In the genomic region with DNA sequence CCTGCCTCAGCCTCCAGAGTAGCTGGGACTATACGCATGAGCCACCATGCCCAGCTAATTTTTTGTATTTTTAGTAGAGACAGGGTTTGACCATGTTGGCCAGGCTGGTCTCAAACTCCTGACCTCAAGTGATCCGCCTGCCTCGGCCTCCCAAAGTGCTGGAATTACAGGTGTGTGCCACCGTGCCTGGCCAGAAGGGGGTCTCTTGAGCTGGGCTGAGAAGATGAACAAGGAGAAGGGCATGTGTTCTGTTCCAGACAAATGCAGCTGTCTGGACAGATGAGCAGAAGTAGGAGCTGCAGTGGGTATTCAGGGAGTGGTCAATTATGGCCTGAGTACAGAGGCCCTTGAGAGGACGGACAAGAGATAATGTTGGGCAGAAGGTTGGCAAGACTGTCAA, we compare ENCODE assay signal across 13 cellular contexts. TPM values are rescaled to one million over a fixed set of nuclear protein-coding genes. Genes with fewer than 3 reads are reported as not detected.
A peak's percentile ranks its signal among the peaks of the same experiment; 100 is the strongest.
DNase-seq lines count a peak whose midpoint lies in the region; ATAC-seq, FAIRE-seq and TF ChIP-seq lines count a peak whose summit lies in the region.
"Not testable (repeated sequence)": the region's sequence is repeated elsewhere in the genome, so short reads cannot be mapped to it uniquely, and the experiment has no call there.
"Had no signal": no experiment of that assay in that cellular context is flagged by ENCODE, and none has a peak within 500 bp of the region (broad histone marks: within the 10 kb centered on the region; RNA-seq: fewer than 3 reads in every experiment).

No MANE protein-coding gene starts in this region.

- not testable (repeated sequence) for H4K20me1 ChIP-seq in Loucy (ENCODE audit: insufficient read depth, low read length, poor library complexity, severe bottlenecking); neural progenitor cell (ENCODE audit: low read depth)

- TF ChIP-seq RAD21 in A549 (conservative IDR thresholded peaks at IDR 0.05 in 1 of 2, IDR thresholded peaks at IDR 0.05 in 1 of 2) = peak in 1 of 2 experiments; percentile 25; a peak in 1 of 5 replicates

- not testable (repeated sequence) for H3K9me3 Mint-ChIP-seq in activated T-cell treated with anti-CD3 and anti-CD28 coated beads, Interleukin-2, amount 50 U/mL, for 24 hours; endodermal cell; neural progenitor cell; stimulated activated naive B cell treated with anti-CD40 and anti-IgM and Interleukin-4, amounts not matched to agents 10 μg/mL and 1 μg/mL and 100 μg/mL, for 72 hours

- POLR2A ChIA-PET in A549 (lab: Yijun Ruan, JAX) = interaction anchor here (0.5 to 0.8 kb wide), 2 partner anchors 9 to 91 kb away, joined by 4 to 10 read pairs; no protein-coding TSS in a partner anchor

- not testable (repeated sequence) for H3K9me2 ChIP-seq in Loucy (replicated peaks; ENCODE audit: low read depth, low read length)

- H3K9ac ChIP-seq in Loucy (ENCODE audit: low read depth, low read length, poor library complexity, severe bottlenecking); endodermal cell (ENCODE audit: extremely low read depth, low read length, poor library complexity, severe bottlenecking); neural progenitor cell: not testable (repeated sequence)

- H3K4me2 ChIP-seq in A549; Loucy (ENCODE audit: low read depth, low read length, poor library complexity, severe bottlenecking); neural progenitor cell: not testable (repeated sequence)

- H3K4me3 Mint-ChIP-seq in activated T-cell treated with anti-CD3 and anti-CD28 coated beads, Interleukin-2, amount 50 U/mL, for 24 hours; endodermal cell; neural progenitor cell; stimulated activated naive B cell treated with anti-CD40 and anti-IgM and Interleukin-4, amounts not matched to agents 10 μg/mL and 1 μg/mL and 100 μg/mL, for 72 hours: not testable (repeated sequence)

- DNase-seq in A549 (ENCODE audit: low read depth in 1 of 2, low spot score in 1 of 2) = peak in 1 of 2 experiments; percentile 26
- not testable (repeated sequence) for DNase-seq in activated T-cell treated with anti-CD3 and anti-CD28 coated beads, Interleukin-2, amount 50 U/mL, for 24 hours; astrocyte of the cerebellum (ENCODE audit: low read depth); endodermal cell; neural progenitor cell (ENCODE audit: low spot score); stimulated activated naive B cell treated with anti-CD40 and anti-IgM and Interleukin-4, amounts not matched to agents 10 μg/mL and 1 μg/mL and 100 μg/mL, for 72 hours

- H3K27me3 ChIP-seq in Loucy (ENCODE audit: insufficient read depth, low read length, poor library complexity, severe bottlenecking); endodermal cell (ENCODE audit: control insufficient read depth, insufficient read depth, low read length, poor library complexity, severe bottlenecking); neural progenitor cell: not testable (repeated sequence)

- H3K4me1 Mint-ChIP-seq in activated T-cell treated with anti-CD3 and anti-CD28 coated beads, Interleukin-2, amount 50 U/mL, for 24 hours (ENCODE audit: low read depth); endodermal cell; neural progenitor cell; stimulated activated naive B cell treated with anti-CD40 and anti-IgM and Interleukin-4, amounts not matched to agents 10 μg/mL and 1 μg/mL and 100 μg/mL, for 72 hours: not testable (repeated sequence)

- not testable (repeated sequence) for H3K9me3 ChIP-seq in A549; Loucy (ENCODE audit: insufficient read depth, low read depth, low read length); endodermal cell (ENCODE audit: control insufficient read depth, low read length); neural progenitor cell (ENCODE audit: low read depth)

- FAIRE-seq in A549 (lab: Jason Lieb, UNC) = not testable (repeated sequence)

- H2AFZ ChIP-seq in Loucy (ENCODE audit: low read length); neural progenitor cell (replicated peaks): not testable (repeated sequence)

- not testable (repeated sequence) for H3K27me3 Mint-ChIP-seq in activated T-cell treated with anti-CD3 and anti-CD28 coated beads, Interleukin-2, amount 50 U/mL, for 24 hours; endodermal cell (ENCODE audit: insufficient read depth); neural progenitor cell (ENCODE audit: insufficient read depth, low read depth); stimulated activated naive B cell treated with anti-CD40 and anti-IgM and Interleukin-4, amounts not matched to agents 10 μg/mL and 1 μg/mL and 100 μg/mL, for 72 hours

- peaks cover 96% of the 10 kb centered on the region for H3K36me3 Mint-ChIP-seq in activated T-cell treated with anti-CD3 and anti-CD28 coated beads, Interleukin-2, amount 50 U/mL, for 24 hours (ENCODE audit: low read depth)
- H3K36me3 Mint-ChIP-seq in endodermal cell (ENCODE audit: low read depth) (peaks cover 93% of the 10 kb centered on the region), neural progenitor cell (peaks cover 45% of the 10 kb centered on the region)
- peaks cover 48 to 79% of the 10 kb centered on the region in 2 donors for H3K36me3 Mint-ChIP-seq in stimulated activated naive B cell treated with anti-CD40 and anti-IgM and Interleukin-4, amounts not matched to agents 10 μg/mL and 1 μg/mL and 100 μg/mL, for 72 hours

- peak; percentile 47 to 60; a peak in 4 of 6 replicates for ATAC-seq in A549
- ATAC-seq in stimulated activated naive B cell treated with anti-CD40 and anti-IgM and Interleukin-4, amounts not matched to agents 10 μg/mL and 1 μg/mL and 100 μg/mL, for 72 hours (replicated peaks) = not testable (repeated sequence)

- not testable (repeated sequence) for H3K79me2 ChIP-seq in Loucy (ENCODE audit: insufficient read depth, low read length); neural progenitor cell (ENCODE audit: low read depth)

- TF ChIP-seq CTCF in A549 (IDR thresholded peaks at IDR 0.05) = not testable (repeated sequence)
- TF ChIP-seq CTCF in Loucy (conservative IDR thresholded peaks at IDR 0.05; ENCODE audit: low read length) (peak; percentile 19; the same call in 1 of the 2 replicates), astrocyte of the cerebellum (IDR thresholded peaks at IDR 0.05; ENCODE audit: low read depth, low read length, missing control alignments) (peak; percentile 3), endodermal cell (conservative IDR thresholded peaks at IDR 0.05) (peak; percentile 54), neural progenitor cell (IDR thresholded peaks at IDR 0.05) (peak; percentile 21)

- WGBS in A549 (ENCODE audit: missing lambda C conversion rate) = 87% methylated on average over 5 of the region's 5 CpGs
- WGBS in endodermal cell (ENCODE audit: insufficient coverage in 1 of 2, insufficient read length in 1 of 2), 2 experiments = 93 to 94% methylated on average over 4 to 5 of the region's 5 CpGs

- not testable (repeated sequence) for H3F3A ChIP-seq in Loucy (ENCODE audit: low read depth); neural progenitor cell (ENCODE audit: low read depth)

- CTCF ChIA-PET in A549 (lab: Yijun Ruan, JAX) = interaction anchor here (0.8 to 3.1 kb wide), 7 partner anchors 9 to 235 kb away, joined by 3 to 15 read pairs (median 5); no protein-coding TSS in a partner anchor

- peak overlapping the region; percentile 16 for H3K27ac Mint-ChIP-seq in activated T-cell treated with anti-CD3 and anti-CD28 coated beads, Interleukin-2, amount 50 U/mL, for 24 hours
- H3K27ac Mint-ChIP-seq in endodermal cell, neural progenitor cell: not testable (repeated sequence)
- peak overlapping the region; percentile 85 for H3K27ac Mint-ChIP-seq in stimulated activated naive B cell treated with anti-CD40 and anti-IgM and Interleukin-4, amounts not matched to agents 10 μg/mL and 1 μg/mL and 100 μg/mL, for 72 hours

- H3K4me3 ChIP-seq in A549; Loucy (ENCODE audit: low read length, poor library complexity, severe bottlenecking); astrocyte of the cerebellum (ENCODE audit: low read depth, low read length); endodermal cell (ENCODE audit: low read length); neural progenitor cell: not testable (repeated sequence)

- not testable (repeated sequence) for H3K4me1 ChIP-seq in A549; Loucy (ENCODE audit: insufficient read depth, low read length, poor library complexity, severe bottlenecking); endodermal cell (ENCODE audit: control insufficient read depth, insufficient read depth, low read length); neural progenitor cell

- in situ Hi-C loops in astrocyte of the cerebellum (cut with HindIII; ENCODE audit: low sequenced_read_pairs) = not testable (repeated sequence)

- not testable (repeated sequence) for TF ChIP-seq EP300 in A549 (IDR thresholded peaks at IDR 0.05)

- H3K27ac ChIP-seq in A549; endodermal cell (ENCODE audit: low read depth, low read length); neural progenitor cell: not testable (repeated sequence)

- not testable (repeated sequence) for TF ChIP-seq POLR2A in A549 (IDR thresholded peaks at IDR 0.05; ENCODE audit: low read length)

- peaks cover 67% of the 10 kb centered on the region; the same call in 1 of the 2 replicates for H3K36me3 ChIP-seq in Loucy (ENCODE audit: insufficient read depth, low read length)
- H3K36me3 ChIP-seq in endodermal cell (ENCODE audit: control insufficient read depth, insufficient read depth, low read length) = peaks cover 85% of the 10 kb centered on the region
- H3K36me3 ChIP-seq in neural progenitor cell = not testable (repeated sequence)

RNA-seq across cellular contexts. Expression of gene AHCY, which starts 15.7 kb away (rescaled TPM):
- 274 and 278 TPM in 2 replicates for polyA plus RNA-seq in A549 (2011; rRNA removed)
- 368 and 436 TPM in 2 replicates for polyA plus RNA-seq in A549 (2012; cell fraction: cytosol; rRNA removed)
- 473 and 534 TPM in 2 replicates for polyA plus RNA-seq in A549 (2012; cell fraction: nucleus; rRNA removed)
- polyA plus RNA-seq in A549 (2017; fragmentation: RNase III; extraction: RNeasy Plus Mini Kit Qiagen cat#74134 plus additional on column Dnase treatment) = 282 to 314 TPM (median 290 TPM) in 3 replicates
- 585 and 594 TPM in 2 replicates for polyA minus RNA-seq in A549 (2011; rRNA and poly(A)+ RNA removed)
- total RNA-seq in endodermal cell = 100 to 1,000 TPM; 271 to 350 TPM
- polyA plus RNA-seq in endodermal cell (2013, experiment 1 of 2) = 170 TPM
- 151 TPM for polyA plus RNA-seq in endodermal cell (2013, experiment 2 of 2)
- 184 and 269 TPM in 2 replicates for total RNA-seq in neural progenitor cell (ENCODE audit: low replicate concordance)

RNA-seq across cellular contexts. Expression of gene ASIP, which starts 46.3 kb away (rescaled TPM):
- polyA plus RNA-seq in A549 (2011; rRNA removed) = not detected in 2 replicates
- polyA plus RNA-seq in A549 (2012; cell fraction: cytosol; rRNA removed) = not detected in 2 replicates
- polyA plus RNA-seq in A549 (2012; cell fraction: nucleus; rRNA removed) = not detected in 2 replicates
- polyA plus RNA-seq in A549 (2017; fragmentation: RNase III; extraction: RNeasy Plus Mini Kit Qiagen cat#74134 plus additional on column Dnase treatment) = not detected in 3 replicates
- polyA minus RNA-seq in A549 (2011; rRNA and poly(A)+ RNA removed) = not detected in 2 replicates
- total RNA-seq in endodermal cell = not detected
- not detected for polyA plus RNA-seq in endodermal cell (2013, experiment 1 of 2)
- not detected for polyA plus RNA-seq in endodermal cell (2013, experiment 2 of 2)
- not detected in 2 replicates for total RNA-seq in neural progenitor cell (ENCODE audit: low replicate concordance)
- total RNA-seq: CD4-positive, alpha-beta T cell; CD8-positive, alpha-beta memory T cell; GM12878; GM23248; H1; H7 had no signal
- polyA plus RNA-seq: CD8-positive, alpha-beta memory T cell; GM23248; H1 had no signal
